8 cellular contexts compared by ENCODE assay signal in the genomic region with DNA sequence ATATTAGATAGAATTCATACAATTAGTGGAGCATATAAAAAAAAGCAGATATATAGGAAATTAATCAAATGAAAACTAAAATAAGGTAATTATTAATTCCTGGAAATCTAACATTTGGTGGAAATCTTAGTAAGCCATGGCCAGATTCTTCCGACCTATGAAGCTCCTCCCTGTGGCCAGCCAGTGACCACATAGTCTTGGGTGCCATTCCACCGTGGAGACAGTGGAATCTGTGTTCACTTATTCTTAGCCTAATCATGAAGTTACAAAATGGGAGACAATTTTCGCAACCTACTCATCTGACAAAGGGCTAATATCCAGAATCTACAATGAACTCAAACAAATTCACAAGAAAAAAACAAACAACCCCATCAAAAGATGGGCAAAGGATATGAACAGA.
"Had no signal": no experiment of that assay in that cellular context is flagged by ENCODE, and none has a peak within 500 bp of the region (broad histone marks: within the 10 kb centered on the region; RNA-seq: fewer than 3 reads in every experiment).

No MANE protein-coding gene starts in this region.

- H3K27me3 Mint-ChIP-seq: IgD-negative memory B cell had no signal

- H3K9ac ChIP-seq: KMS-11 had no signal

- H3K36me3 Mint-ChIP-seq: IgD-negative memory B cell had no signal

- H3K27ac Mint-ChIP-seq: IgD-negative memory B cell had no signal

- ATAC-seq: HepG2, K562 had no signal

- H3K27ac ChIP-seq: HL-60, KMS-11 had no signal

- DNase-seq: IMR-90, KBM-7, KG1 had no signal

- H3K4me3 ChIP-seq: K562 had no signal

- H3K4me2 ChIP-seq: KMS-11 had no signal

- H3K4me3 Mint-ChIP-seq: IgD-negative memory B cell had no signal
